27 cellular contexts compared by ENCODE assay signal in the genomic region with DNA sequence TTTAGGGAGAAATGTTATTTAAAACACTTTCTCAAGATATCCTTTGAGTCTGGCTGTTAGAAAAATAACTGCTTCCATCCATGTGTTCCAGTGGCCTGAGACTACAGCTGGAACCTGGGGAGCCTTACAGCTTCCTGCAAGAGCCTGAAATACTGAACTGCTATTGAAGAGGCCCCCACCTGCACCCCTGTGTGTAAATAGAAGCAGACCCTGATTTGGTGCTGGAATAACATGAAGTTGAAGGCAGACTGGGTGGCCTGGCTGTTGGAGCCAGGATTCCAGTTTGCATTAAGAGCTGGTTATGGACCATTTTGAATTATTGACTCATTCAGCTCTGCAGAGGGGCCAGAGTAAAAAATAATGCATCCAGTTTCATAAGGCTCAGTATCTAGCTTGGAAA.
DNase-seq lines count a peak whose midpoint lies in the region; TF ChIP-seq lines count a peak whose summit lies in the region.
"Had no signal": no experiment of that assay in that cellular context is flagged by ENCODE, and none has a peak within 500 bp of the region (broad histone marks: within the 10 kb centered on the region; RNA-seq: fewer than 3 reads in every experiment).

No MANE protein-coding gene starts in this region.

- H3K36me3 ChIP-seq in SJCRH30 = no peaks in the 10 kb centered on the region
- no peaks in the 10 kb centered on the region for H3K36me3 ChIP-seq in testis (ENCODE audit: low read depth, missing control alignments)

- H3K4me1 ChIP-seq in SJCRH30 = peaks cover 73% of the 10 kb centered on the region
- peaks cover 8% of the 10 kb centered on the region for H3K4me1 ChIP-seq in testis
- H3K4me1 ChIP-seq: A549, BE2C, Caco-2 had no signal

- TF ChIP-seq CTCF in testis (IDR thresholded peaks at IDR 0.05) = no peak

- intact Hi-C loops in testis (cut with DNase I; ENCODE audit: low total_unique reads) = no loop called here

- H3K4me3 ChIP-seq in SJCRH30 = no peak overlapping the region
- no peak overlapping the region for H3K4me3 ChIP-seq in testis
- H3K4me3 ChIP-seq: A549; BLaER1; BLaER1 treated with 17β-estradiol and CSF1 and Interleukin-3, amounts not matched to agents 10 nM and 100 nM had no signal

- H3K27ac ChIP-seq in SJCRH30 (peak overlapping the region; percentile 63; the same call in 1 of the 2 replicates), testis (no peak overlapping the region)
- H3K27ac ChIP-seq: 22Rv1; A549; BLaER1; BLaER1 treated with 17β-estradiol and CSF1 and Interleukin-3, amounts not matched to agents 10 nM and 100 nM; C4-2B had no signal

- no peaks in the 10 kb centered on the region for H3K9me3 ChIP-seq in SJCRH30 (replicated peaks)
- no peaks in the 10 kb centered on the region for H3K9me3 ChIP-seq in testis
- H3K9me3 ChIP-seq: A549; BE2C; BLaER1; BLaER1 treated with 17β-estradiol and CSF1 and Interleukin-3, amounts not matched to agents 10 nM and 100 nM; Caco-2 had no signal

- TF ChIP-seq POLR2A in testis (IDR thresholded peaks at IDR 0.05) = no peak

- no peaks in the 10 kb centered on the region for H3K27me3 ChIP-seq in SJCRH30
- no peaks in the 10 kb centered on the region for H3K27me3 ChIP-seq in testis
- H3K27me3 ChIP-seq: BE2C; BLaER1; BLaER1 treated with 17β-estradiol and CSF1 and Interleukin-3, amounts not matched to agents 10 nM and 100 nM had no signal

- DNase-seq in SJCRH30 = peak; percentile 75 to 78
- no peak for DNase-seq in testis
- DNase-seq: 8988T; ACHN; AML-193; BE2C; C1 segment of cervical spinal cord; Caco-2; Calu3; CD4-positive, alpha-beta memory T cell; CD4-positive, alpha-beta T cell; CD4-positive, CD25-positive, alpha-beta regulatory T cell; CD8-positive, alpha-beta memory T cell; CD8-positive, alpha-beta T cell; COR-L47; DMS 273 treated with DMSO at 0.1 percent for 48 hours; DMS153; DMS53; DMS79; DMS79 treated with DMSO at 0.1 percent for 48 hours; DND-41; EL had no signal
